19 cellular contexts compared by ENCODE assay signal in the genomic region with DNA sequence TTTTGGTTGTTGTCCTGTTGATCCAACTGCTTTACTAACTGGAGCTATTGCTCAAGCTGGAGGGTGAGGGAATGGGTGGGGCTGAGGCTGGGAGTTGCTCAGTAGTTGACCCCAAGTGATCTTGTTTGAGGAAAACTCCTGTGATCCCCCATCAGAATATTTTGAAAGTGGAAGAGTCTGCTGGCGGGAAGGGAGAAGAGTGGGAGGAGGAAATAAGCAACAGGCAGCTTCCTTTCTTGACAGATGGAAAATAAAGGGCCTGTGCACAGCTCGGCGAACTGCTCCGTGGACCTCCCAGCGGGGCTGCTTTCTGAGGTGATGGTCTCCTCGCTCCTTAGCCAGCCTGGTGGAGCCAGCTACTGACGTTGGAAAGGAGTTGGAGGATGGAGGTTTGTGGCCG.
DNase-seq lines count a peak whose midpoint lies in the region; ATAC-seq, FAIRE-seq and TF ChIP-seq lines count a peak whose summit lies in the region.
"Had no signal": no experiment of that assay in that cellular context is flagged by ENCODE, and none has a peak within 500 bp of the region (broad histone marks: within the 10 kb centered on the region; RNA-seq: fewer than 3 reads in every experiment).

No MANE protein-coding gene starts in this region.

- H3K4me1 Mint-ChIP-seq in Calu3 (ENCODE audit: low read depth, unreplicated experiment) = peaks cover 9% of the 10 kb centered on the region

- no peaks in the 10 kb centered on the region for H3K36me3 ChIP-seq in K562 (ENCODE audit: control insufficient read depth, insufficient read depth, low read length)
- H3K36me3 ChIP-seq: adrenal gland had no signal

- H3K27me3 ChIP-seq in K562 (ENCODE audit: control insufficient read depth in 2 of 2, insufficient read depth in 2 of 2, low read length in 2 of 2) = peaks cover 3 to 32% of the 10 kb centered on the region in 2 experiments; a peak in 3 of 5 replicates
- H3K27me3 ChIP-seq: adrenal gland had no signal

- no peak overlapping the region for H3K4me2 ChIP-seq in K562 (ENCODE audit: insufficient read depth, low read length)
- H3K4me2 ChIP-seq: A549 had no signal

- ATAC-seq in K562 (no peak), left ventricle myocardium superior (peak; percentile 64), sciatic nerve (peak; percentile 76), GM18517 (IDR thresholded peaks at IDR 0.05; ENCODE audit: unreplicated experiment) (no peak), HG02981 (IDR thresholded peaks at IDR 0.05; ENCODE audit: unreplicated experiment) (no peak)
- ATAC-seq: A549, left colon, SK-N-SH treated with all-trans-retinoic acid at 6 μM for 48 hours had no signal

- H3K36me3 Mint-ChIP-seq in Calu3 (ENCODE audit: insufficient read depth, unreplicated experiment) = peaks cover 5% of the 10 kb centered on the region
- H3K36me3 Mint-ChIP-seq: CD4-positive, alpha-beta memory T cell had no signal

- no peaks in the 10 kb centered on the region for H3K9me1 ChIP-seq in K562 (ENCODE audit: control insufficient read depth, insufficient read depth, low read length)

- peaks cover 13 to 14% of the 10 kb centered on the region in 2 experiments for H3K4me1 ChIP-seq in K562 (replicated peaks in 1 of 2; ENCODE audit: control insufficient read depth in 2 of 2, insufficient read depth in 2 of 2, low read length in 2 of 2)
- H3K4me1 ChIP-seq: A549 had no signal

- no peaks in the 10 kb centered on the region for H3K9me3 Mint-ChIP-seq in Calu3 (ENCODE audit: low read depth, unreplicated experiment)
- H3K9me3 Mint-ChIP-seq: activated T-helper 1 cell treated with anti-CD3 and anti-CD28 coated beads, Interleukin-12 subunit alpha, Interleukin-12 subunit beta, Interleukin-2, Interleukin-4 antibody, amounts not matched to agents 30 ng/mL and 10 ng/mL and 1 ng/mL, durations not matched to agents 14 hours and 24 hours and 36 hours; H9 had no signal

- in situ Hi-C loops in K562 (cut with MboI) = loop anchor here (10.0 kb wide), 1 partner anchor 155 kb away; no protein-coding TSS in a partner anchor

- no peak for TF ChIP-seq POLR2A in K562 (conservative IDR thresholded peaks at IDR 0.05)

- WGBS in K562 (ENCODE audit: insufficient coverage, low coverage, missing lambda C conversion rate) = 17% methylated on average over 8 of the region's 8 CpGs

- no peaks in the 10 kb centered on the region for H3K79me2 ChIP-seq in K562 (ENCODE audit: control insufficient read depth, insufficient read depth, low read length)

- DNase-seq in AG08395 (ENCODE audit: low spot score) (peak; percentile 26), K562 (ENCODE audit: extremely low read depth in 1 of 4, low spot score in 3 of 4) (no peak), left ventricle myocardium superior (peak; percentile 59), sciatic nerve (ENCODE audit: low spot score) (peak; percentile 69), Calu3 (no peak)
- DNase-seq in activated CD4-positive, alpha-beta T cell treated with anti-CD3 and anti-CD28 coated beads, Interleukin-2, amount 50 U/mL, for 1 hour = no peak
- DNase-seq: CD4-positive, alpha-beta memory T cell; H9; hippocampal formation; left colon; NCI-H1048; NCI-H2107; NCI-H526 treated with DMSO at 0.1 percent for 48 hours had no signal

- no TSS peak for BruUV-seq in K562 (replicated peaks; lab: Mats Ljungman, UMichigan)
- no TSS peak for BruUV-seq in Calu3 (replicated peaks; lab: Mats Ljungman, UMichigan)

- H3K27ac ChIP-seq in K562 (ENCODE audit: extremely low read depth, low read depth, low read length) = no peak overlapping the region
- H3K27ac ChIP-seq: A549 had no signal

- H3K27me3 Mint-ChIP-seq in Calu3 (ENCODE audit: unreplicated experiment) = no peaks in the 10 kb centered on the region

- no peak overlapping the region for H3K4me3 Mint-ChIP-seq in Calu3 (ENCODE audit: low read depth, unreplicated experiment)
- H3K4me3 Mint-ChIP-seq: activated T-helper 1 cell treated with anti-CD3 and anti-CD28 coated beads, Interleukin-12 subunit alpha, Interleukin-12 subunit beta, Interleukin-2, Interleukin-4 antibody, amounts not matched to agents 30 ng/mL and 10 ng/mL and 1 ng/mL, durations not matched to agents 14 hours and 24 hours and 36 hours; CD4-positive, alpha-beta memory T cell; H9 had no signal

- no peaks in the 10 kb centered on the region; the same call in 1 of the 2 replicates for H4K20me1 ChIP-seq in K562 (replicated peaks; ENCODE audit: control insufficient read depth, insufficient read depth, low read length)

- H3K27ac Mint-ChIP-seq in Calu3 (ENCODE audit: unreplicated experiment) = no peak overlapping the region
- H3K27ac Mint-ChIP-seq: activated T-helper 1 cell treated with anti-CD3 and anti-CD28 coated beads, Interleukin-12 subunit alpha, Interleukin-12 subunit beta, Interleukin-2, Interleukin-4 antibody, amounts not matched to agents 30 ng/mL and 10 ng/mL and 1 ng/mL, durations not matched to agents 14 hours and 24 hours and 36 hours; H9 had no signal

- no peak for TF ChIP-seq EP300 in K562 (IDR thresholded peaks at IDR 0.05; ENCODE audit: low read length)

- TF ChIP-seq RAD21 in K562 (CRISPR knock-in tag; conservative IDR thresholded peaks at IDR 0.05 in 1 of 2, IDR thresholded peaks at IDR 0.05 in 1 of 2) = no peak

- CTCF ChIA-PET in K562 (lab: Yijun Ruan, JAX; ENCODE audit: low intra/inter-chr PET ratio) = interaction anchor here (0.7 kb wide), 1 partner anchor 798 kb away, joined by 3 read pairs; no protein-coding TSS in a partner anchor
- CTCF ChIA-PET in Calu3 (lab: Charles Lee) = no interaction called here

- intact Hi-C loops in K562 (cut with micrococcal nuclease) = loop anchor here (5.0 kb wide), 3 partner anchors 158 to 823 kb away; no protein-coding TSS in a partner anchor
- intact Hi-C loops in left ventricle myocardium superior (cut with micrococcal nuclease) = loop anchor here (10.0 kb wide), 1 partner anchor 825 kb away; no protein-coding TSS in a partner anchor
- intact Hi-C loops in sciatic nerve (cut with DNase I) = loop anchor here (10.0 kb wide), 1 partner anchor 825 kb away; no protein-coding TSS in a partner anchor
- intact Hi-C loops in Calu3 (cut with micrococcal nuclease; ENCODE audit: unreplicated experiment) = no loop called here

- no peak for FAIRE-seq in K562 (lab: Jason Lieb, UNC)
- FAIRE-seq: A549 had no signal

- no peak overlapping the region for H2AFZ ChIP-seq in K562 (ENCODE audit: low read depth, low read length)

- H3K9ac ChIP-seq in K562 (ENCODE audit: insufficient read depth in 1 of 2, low read depth in 2 of 2, low read length in 2 of 2) = no peak overlapping the region

- POLR2A ChIA-PET in K562 (lab: Yijun Ruan, JAX) = interaction anchor here (0.7 to 0.9 kb wide), 2 partner anchors 16 to 87 kb away, joined by 3 read pairs; no protein-coding TSS in a partner anchor

- H3K4me3 ChIP-seq in K562 = no peak overlapping the region
- H3K4me3 ChIP-seq: A549, adrenal gland had no signal

- H3K9me3 ChIP-seq in K562 (replicated peaks; ENCODE audit: control insufficient read depth, insufficient read depth, low read depth, low read length) = no peaks in the 10 kb centered on the region
- H3K9me3 ChIP-seq: A549, adrenal gland had no signal

- TF ChIP-seq CTCF in K562 (IDR thresholded peaks at IDR 0.05 in 2 of 3, conservative IDR thresholded peaks at IDR 0.05 in 1 of 3; ENCODE audit: insufficient read depth in 2 of 3, low read depth in 1 of 3, low read length in 3 of 3) (no peak), Calu3 (IDR thresholded peaks at IDR 0.05; ENCODE audit: unreplicated experiment) (no peak)

TF ChIP-seq in K562, 482 proteins besides CTCF, POLR2A, EP300 and RAD21:
- TF ChIP-seq ZNF224 (CRISPR knock-in tag; IDR thresholded peaks at IDR 0.05) (no peak), ZFX (CRISPR knock-in tag; IDR thresholded peaks at IDR 0.05) (no peak), CEBPB (tag; IDR thresholded peaks at IDR 0.05) (peak; percentile 34; the same call in 1 of the 2 replicates), KLF6 (CRISPR knock-in tag; IDR thresholded peaks at IDR 0.05; ENCODE audit: borderline replicate concordance) (no peak)

Comparison
In these comparisons a context has a peak if more than half of its experiments do, and no peak if none do; other contexts are left out.
1. DNase-seq: peak in AG08395 (single experiment), left ventricle myocardium superior (single experiment) and sciatic nerve (single experiment); none in K562 (0 of 4), Calu3 (single experiment) and activated CD4-positive, alpha-beta T cell treated with anti-CD3 and anti-CD28 coated beads, Interleukin-2, amount 50 U/mL, for 1 hour (single experiment).
2. ATAC-seq: peak in left ventricle myocardium superior (single experiment) and sciatic nerve (single experiment); none in K562 (single experiment), GM18517 (single experiment) and HG02981 (single experiment).